ENCODE assay signal across 22 cellular contexts in genomic region chr7:73364006-73364728, GRCh38. TPM values are rescaled to one million over a fixed set of nuclear protein-coding genes. Genes with fewer than 3 reads are reported as not detected.
"Had no signal": no experiment of that assay in that cellular context is flagged by ENCODE, and none has a peak within 500 bp of the region (broad histone marks: within the 10 kb centered on the region; RNA-seq: fewer than 3 reads in every experiment).

No MANE protein-coding gene starts in this region.

- H3K4me1 ChIP-seq: gastrocnemius medialis, heart right ventricle had no signal

- H3K4me3 ChIP-seq: heart right ventricle, mucosa of descending colon, skin epidermis, thyroid gland had no signal

- H3K36me3 ChIP-seq: gastrocnemius medialis, heart right ventricle, thyroid gland had no signal

- H3K27me3 ChIP-seq: gastrocnemius medialis, thyroid gland had no signal

- H3K9me3 ChIP-seq: gastrocnemius medialis, heart right ventricle, mucosa of descending colon, thyroid gland had no signal

- DNase-seq: activated CD4-positive, alpha-beta memory T cell treated with anti-CD3 and anti-CD28 coated beads for 36 hours; activated CD4-positive, alpha-beta T cell treated with anti-CD3 and anti-CD28 coated beads for 36 hours; activated CD8-positive, alpha-beta memory T cell treated with anti-CD3 and anti-CD28 coated beads, Interleukin-2, amount 10 ng/mL, durations not matched to agents 7 days and 5 days; activated naive CD4-positive, alpha-beta T cell treated with anti-CD3 and anti-CD28 coated beads for 36 hours; activated naive CD8-positive, alpha-beta T cell treated with anti-CD3 and anti-CD28 coated beads, Interleukin-2, amount 50 U/mL, for 24 hours; activated T-cell treated with anti-CD3 and anti-CD28 coated beads, Interleukin-2, amount 50 U/mL, for 1 hour; aorta; gastrocnemius medialis; heart right ventricle; mammary epithelial cell; mucosa of descending colon; naive thymus-derived CD4-positive, alpha-beta T cell; stimulated activated CD4-positive, alpha-beta T cell treated with anti-CD3 and anti-CD28 coated beads, Interleukin-15, amount 100 ng/mL, for 24 hours; stimulated activated CD4-positive, alpha-beta T cell treated with anti-CD3 and anti-CD28 coated beads, Interleukin-4, amount 100 ng/mL, for 1 hour; stimulated activated naive B cell treated with anti-CD40 and anti-IgM and Interleukin-4, amounts not matched to agents 10 μg/mL and 1 μg/mL and 100 μg/mL, for 72 hours; thyroid gland had no signal

- H3K27ac ChIP-seq: gastrocnemius medialis, heart right ventricle, skin epidermis, thyroid gland had no signal

- ATAC-seq: activated CD4-positive, alpha-beta T cell treated with anti-CD3 and anti-CD28 coated beads for 36 hours; activated CD8-positive, alpha-beta memory T cell treated with anti-CD3 and anti-CD28 coated beads, Interleukin-2, amount 10 ng/mL, durations not matched to agents 7 days and 5 days; activated naive CD8-positive, alpha-beta T cell treated with anti-CD3 and anti-CD28 coated beads, Interleukin-2, amount 50 U/mL, for 24 hours; mucosa of descending colon; naive thymus-derived CD4-positive, alpha-beta T cell; stimulated activated naive B cell treated with anti-CD40 and anti-IgM and Interleukin-4, amounts not matched to agents 10 μg/mL and 1 μg/mL and 100 μg/mL, for 72 hours had no signal

RNA-seq across cellular contexts. Expression of gene FKBP6, which starts 36.2 kb away (rescaled TPM):
- total RNA-seq: activated CD4-positive, alpha-beta memory T cell treated with anti-CD3 and anti-CD28 coated beads for 36 hours; activated CD4-positive, alpha-beta T cell treated with anti-CD3 and anti-CD28 coated beads for 36 hours; activated CD8-positive, alpha-beta memory T cell treated with anti-CD3 and anti-CD28 coated beads, Interleukin-2, amount 10 ng/mL, durations not matched to agents 7 days and 5 days; activated naive CD4-positive, alpha-beta T cell treated with anti-CD3 and anti-CD28 coated beads for 36 hours; activated T-helper 2 cell treated with anti-CD3 and anti-CD28 coated beads, Interferon-gamma antibody, Interleukin-2, Interleukin-4, amounts not matched to agents 10 μg/mL and 5 μg/mL and 100 μg/mL, durations not matched to agents 14 hours and 24 hours and 36 hours; aorta; bronchial epithelial cell; dermis microvascular lymphatic vessel endothelial cell; epithelial cell of proximal tubule; gastrocnemius medialis; heart right ventricle; mammary epithelial cell; mucosa of descending colon; urinary bladder had no signal
- polyA plus RNA-seq: heart right ventricle; naive thymus-derived CD4-positive, alpha-beta T cell; urinary bladder had no signal

RNA-seq across cellular contexts. Expression of gene TRIM50, which starts 36.3 kb away (rescaled TPM):
- total RNA-seq: activated CD4-positive, alpha-beta memory T cell treated with anti-CD3 and anti-CD28 coated beads for 36 hours; activated CD4-positive, alpha-beta T cell treated with anti-CD3 and anti-CD28 coated beads for 36 hours; activated CD8-positive, alpha-beta memory T cell treated with anti-CD3 and anti-CD28 coated beads, Interleukin-2, amount 10 ng/mL, durations not matched to agents 7 days and 5 days; activated naive CD4-positive, alpha-beta T cell treated with anti-CD3 and anti-CD28 coated beads for 36 hours; activated T-helper 2 cell treated with anti-CD3 and anti-CD28 coated beads, Interferon-gamma antibody, Interleukin-2, Interleukin-4, amounts not matched to agents 10 μg/mL and 5 μg/mL and 100 μg/mL, durations not matched to agents 14 hours and 24 hours and 36 hours; bronchial epithelial cell; dermis microvascular lymphatic vessel endothelial cell; epithelial cell of proximal tubule; naive thymus-derived CD4-positive, alpha-beta T cell had no signal
- polyA plus RNA-seq: mammary epithelial cell; naive thymus-derived CD4-positive, alpha-beta T cell had no signal
